Comparison of ENCODE assay signal across 22 cellular contexts in genomic region chr5:166720026-166720425, GRCh38.
"Had no signal": no experiment of that assay in that cellular context is flagged by ENCODE, and none has a peak within 500 bp of the region (broad histone marks: within the 10 kb centered on the region; RNA-seq: fewer than 3 reads in every experiment).

No MANE protein-coding gene starts in this region.

- H3K36me3 ChIP-seq: gastrocnemius medialis, heart right ventricle, left lung, transverse colon, vagina had no signal

- H3K27me3 Mint-ChIP-seq: effector memory CD8-positive, alpha-beta T cell; naive thymus-derived CD8-positive, alpha-beta T cell had no signal

- H3K27ac Mint-ChIP-seq: activated CD8-positive, alpha-beta T cell treated with anti-CD3 and anti-CD28 coated beads, Interleukin-2, amount 10 ng/mL, durations not matched to agents 7 days and 5 days; activated naive CD4-positive, alpha-beta T cell treated with anti-CD3 and anti-CD28 coated beads, Interleukin-2, amount 50 U/mL, for 72 hours; activated T-cell treated with anti-CD3 and anti-CD28 coated beads, Interleukin-2, amount 50 U/mL, for 72 hours; brain; effector memory CD8-positive, alpha-beta T cell; naive thymus-derived CD8-positive, alpha-beta T cell; T-helper 1 cell treated with Interleukin-12 subunit alpha and Interleukin-12 subunit beta and Interleukin-4 antibody, amounts not matched to agents 30 μg/mL and 1 μg/mL, for 36 hours had no signal

- ATAC-seq: activated CD8-positive, alpha-beta T cell treated with anti-CD3 and anti-CD28 coated beads, Interleukin-2, amount 10 ng/mL, durations not matched to agents 7 days and 5 days; activated naive CD4-positive, alpha-beta T cell treated with anti-CD3 and anti-CD28 coated beads, Interleukin-2, amount 50 U/mL, for 72 hours; activated T-cell treated with anti-CD3 and anti-CD28 coated beads, Interleukin-2, amount 50 U/mL, for 72 hours; effector memory CD8-positive, alpha-beta T cell; gastrocnemius medialis; heart right ventricle; left lung; naive thymus-derived CD8-positive, alpha-beta T cell had no signal

- H3K4me1 ChIP-seq: gastrocnemius medialis, heart right ventricle, left lung, parathyroid adenoma, transverse colon, vagina had no signal

- H3K27ac ChIP-seq: gastrocnemius medialis, heart right ventricle, left lung, parathyroid adenoma, transverse colon, vagina had no signal

- H3K4me3 ChIP-seq: gastrocnemius medialis, heart right ventricle, left lung, transverse colon, vagina had no signal

- H3K4me3 Mint-ChIP-seq: activated CD8-positive, alpha-beta T cell treated with anti-CD3 and anti-CD28 coated beads, Interleukin-2, amount 10 ng/mL, durations not matched to agents 7 days and 5 days; activated T-cell treated with anti-CD3 and anti-CD28 coated beads, Interleukin-2, amount 50 U/mL, for 72 hours; brain; effector memory CD8-positive, alpha-beta T cell; naive thymus-derived CD8-positive, alpha-beta T cell; T-helper 1 cell treated with Interleukin-12 subunit alpha and Interleukin-12 subunit beta and Interleukin-4 antibody, amounts not matched to agents 30 μg/mL and 1 μg/mL, for 36 hours had no signal

- DNase-seq: activated CD4-positive, alpha-beta T cell treated with anti-CD3 and anti-CD28 coated beads for 4 hours; activated CD8-positive, alpha-beta memory T cell treated with anti-CD3 and anti-CD28 coated beads, Interleukin-2, amount 50 U/mL, for 4 hours; activated CD8-positive, alpha-beta T cell treated with anti-CD3 and anti-CD28 coated beads, Interleukin-2, amount 10 ng/mL, durations not matched to agents 7 days and 5 days; activated gamma-delta T cell; activated T-cell treated with anti-CD3 and anti-CD28 coated beads, Interleukin-2, amount 50 U/mL, for 72 hours; cerebellar nuclear complex; dermis blood vessel endothelial cell; effector memory CD8-positive, alpha-beta T cell; gastrocnemius medialis; heart right ventricle; left lung; naive thymus-derived CD8-positive, alpha-beta T cell; retina; stimulated activated CD4-positive, alpha-beta T cell treated with anti-CD3 and anti-CD28 coated beads, Interleukin-2, amount 100 ng/mL, for 48 hours; stimulated activated naive CD4-positive, alpha-beta T cell; substantia nigra; transverse colon had no signal

- H3K4me1 Mint-ChIP-seq: brain; naive thymus-derived CD8-positive, alpha-beta T cell had no signal

- H3K27me3 ChIP-seq: gastrocnemius medialis, heart right ventricle, left lung, transverse colon, vagina had no signal

- H3K9me3 ChIP-seq: gastrocnemius medialis, transverse colon, vagina had no signal
